In the genomic region with DNA sequence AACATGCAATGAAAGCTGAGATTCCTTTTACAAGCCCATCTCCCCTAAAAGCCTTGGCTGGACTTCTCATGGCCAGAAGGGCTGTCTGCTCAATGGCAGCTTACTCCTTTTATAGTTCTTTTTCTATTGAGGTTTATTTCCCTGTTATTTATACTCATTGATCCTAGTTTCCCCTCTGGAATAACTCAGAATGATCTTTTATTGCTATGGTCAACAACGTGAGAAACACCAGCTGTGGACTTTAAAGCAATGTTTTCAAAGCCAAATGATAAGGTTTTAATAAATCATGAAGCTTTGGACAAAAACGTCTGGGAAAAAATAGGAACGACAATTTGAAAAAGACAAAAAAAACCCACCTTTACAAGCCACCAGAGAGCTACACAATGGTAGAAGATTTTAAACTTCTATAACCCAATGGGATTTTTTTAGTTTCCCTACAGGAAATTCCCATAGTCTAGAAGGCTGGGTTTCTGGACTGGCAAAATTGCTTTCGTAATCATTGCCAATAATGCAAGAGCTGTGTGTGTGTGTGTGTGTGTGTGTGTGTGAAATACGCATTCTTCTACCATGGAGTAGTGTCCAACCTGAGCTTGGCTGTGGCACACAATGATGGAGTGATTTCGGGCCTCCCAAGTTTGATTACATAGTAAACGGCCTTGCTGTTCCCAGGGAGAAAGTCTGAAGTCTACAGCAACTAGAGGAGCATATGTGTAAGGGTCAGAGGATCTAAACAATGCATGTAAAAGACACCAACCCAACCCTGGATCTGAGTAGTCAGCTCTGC, we compare ENCODE assay signal across 23 cellular contexts.
DNase-seq lines count a peak whose midpoint lies in the region; ATAC-seq and TF ChIP-seq lines count a peak whose summit lies in the region.
"Had no signal": no experiment of that assay in that cellular context is flagged by ENCODE, and none has a peak within 500 bp of the region (broad histone marks: within the 10 kb centered on the region; RNA-seq: fewer than 3 reads in every experiment).

No MANE protein-coding gene starts in this region.

- H3K4me1 Mint-ChIP-seq in nephron (peaks cover 48% of the 10 kb centered on the region), T-helper 17 cell (peaks cover 7% of the 10 kb centered on the region)
- H3K4me1 Mint-ChIP-seq: B cell had no signal

- no peak for TF ChIP-seq POLR2A in body of pancreas (IDR thresholded peaks at IDR 0.05)
- TF ChIP-seq POLR2A in uterus (IDR thresholded peaks at IDR 0.05): no peak
- no peak for TF ChIP-seq POLR2A in lower leg skin (IDR thresholded peaks at IDR 0.05)

- H3K27ac Mint-ChIP-seq in nephron (peak overlapping the region; percentile 91 to 94 (median 92)), T-helper 17 cell (no peak overlapping the region)
- H3K27ac Mint-ChIP-seq: B cell had no signal

- peaks cover 24% of the 10 kb centered on the region for H3K4me1 ChIP-seq in body of pancreas
- peaks cover 8 to 36% of the 10 kb centered on the region in 2 donors for H3K4me1 ChIP-seq in uterus

- ATAC-seq in body of pancreas (peak; percentile 97), HG02885 (IDR thresholded peaks at IDR 0.05; ENCODE audit: poor library complexity, unreplicated experiment) (no peak), T-helper 17 cell (no peak)
- ATAC-seq: GM12878 had no signal

- peaks cover 0 to 6% of the 10 kb centered on the region in 2 donors for H3K36me3 ChIP-seq in body of pancreas (replicated peaks in 1 of 2; ENCODE audit: insufficient read depth in 1 of 2, low read depth in 2 of 2)
- no peaks in the 10 kb centered on the region for H3K36me3 ChIP-seq in uterus

- H3K9me3 ChIP-seq in body of pancreas: no peaks in the 10 kb centered on the region
- H3K9me3 ChIP-seq in uterus: no peaks in the 10 kb centered on the region
- no peaks in the 10 kb centered on the region for H3K9me3 ChIP-seq in T-helper 17 cell (ENCODE audit: control insufficient read depth, low read length, poor library complexity, severe bottlenecking)

- TF ChIP-seq CTCF in body of pancreas (IDR thresholded peaks at IDR 0.05) (no peak), fibroblast of villous mesenchyme (IDR thresholded peaks at IDR 0.05; ENCODE audit: insufficient read depth, low read depth, low read length) (no peak), nephron (IDR thresholded peaks at IDR 0.05; ENCODE audit: unreplicated experiment in 3 of 3) (no peak), uterus (IDR thresholded peaks at IDR 0.05) (no peak), lower leg skin (IDR thresholded peaks at IDR 0.05) (no peak)

- H3K36me3 Mint-ChIP-seq in nephron (ENCODE audit: low read depth): peaks cover 59% of the 10 kb centered on the region
- peaks cover 20% of the 10 kb centered on the region for H3K36me3 Mint-ChIP-seq in T-helper 17 cell (ENCODE audit: low read depth)

- H3K27ac ChIP-seq in body of pancreas (peak overlapping the region; percentile 63 to 87 (median 80)), uterus (peak overlapping the region; percentile 82 to 85)
- H3K27ac ChIP-seq: GM23248 had no signal

- no peak overlapping the region for H3K4me3 ChIP-seq in body of pancreas
- H3K4me3 ChIP-seq in fibroblast of villous mesenchyme (ENCODE audit: low read depth, low read length): no peak overlapping the region
- H3K4me3 ChIP-seq in uterus: no peak overlapping the region
- H3K4me3 ChIP-seq in lower leg skin (ENCODE audit: low read depth, poor library complexity, severe bottlenecking): no peak overlapping the region
- H3K4me3 ChIP-seq: GM12878, GM23248 had no signal

- H3K27me3 Mint-ChIP-seq in nephron (ENCODE audit: low read depth): no peaks in the 10 kb centered on the region
- no peaks in the 10 kb centered on the region for H3K27me3 Mint-ChIP-seq in T-helper 17 cell
- H3K27me3 Mint-ChIP-seq: B cell; CD4-positive, CD25-positive, alpha-beta regulatory T cell had no signal

- intact Hi-C loops in body of pancreas (cut with DNase I) (no loop called here), uterus (cut with DNase I; ENCODE audit: low total_unique reads) (no loop called here), lower leg skin (cut with DNase I; ENCODE audit: low total_unique reads) (no loop called here)

- peak; percentile 62 to 82 (median 76) for DNase-seq in body of pancreas
- peak; percentile 89 for DNase-seq in fibroblast of villous mesenchyme (ENCODE audit: low read depth)
- DNase-seq in uterus: peak in 1 of 2 donors; percentile 39
- DNase-seq in T-helper 9 cell: no peak
- DNase-seq in T-helper 17 cell: no peak
- no peak for DNase-seq in lower leg skin (ENCODE audit: low spot score in 2 of 2)
- DNase-seq: CD4-positive, CD25-positive, alpha-beta regulatory T cell; DMS79 treated with DMSO at 0.1 percent for 48 hours; GM23248; HCEC 1CT; KG1; NCI-H1436; NCI-H2029; NCI-H2171 treated with DMSO at 0.1 percent for 48 hours; NCI-H446 treated with DMSO at 0.1 percent for 48 hours; NCI-H748 treated with DMSO at 0.1 percent for 48 hours; OCI-M1; RPMI8226; SIG-M5 had no signal

- H3K27me3 ChIP-seq in body of pancreas (no peaks in the 10 kb centered on the region), uterus (no peaks in the 10 kb centered on the region)

- WGBS in body of pancreas, 2 donors: 27 to 28% methylated on average over 6 to 7 of the region's 7 CpGs
- 82 to 88% methylated on average over 7 of the region's 7 CpGs for WGBS in lower leg skin, 2 donors

- peak overlapping the region in 1 of 3 experiments; percentile 15 for H3K4me3 Mint-ChIP-seq in nephron
- H3K4me3 Mint-ChIP-seq in T-helper 17 cell: no peak overlapping the region
- H3K4me3 Mint-ChIP-seq: B cell; CD4-positive, CD25-positive, alpha-beta regulatory T cell had no signal

- H3K9me3 Mint-ChIP-seq in nephron: no peaks in the 10 kb centered on the region

Comparison
In these comparisons a context has a peak if more than half of its experiments do, and no peak if none do; other contexts are left out.
1. DNase-seq: peak in body of pancreas (4 of 4) and fibroblast of villous mesenchyme (single experiment); none in T-helper 9 cell (single experiment), T-helper 17 cell (0 of 3) and lower leg skin (0 of 2).